Comparison of ENCODE assay signal across 11 cellular contexts in genomic region chr4:174763454-174764104, GRCh38.
DNase-seq lines count a peak whose midpoint lies in the region; ATAC-seq, FAIRE-seq and TF ChIP-seq lines count a peak whose summit lies in the region.
"Had no signal": no experiment of that assay in that cellular context is flagged by ENCODE, and none has a peak within 500 bp of the region (broad histone marks: within the 10 kb centered on the region; RNA-seq: fewer than 3 reads in every experiment).

No MANE protein-coding gene starts in this region.

- no peaks in the 10 kb centered on the region for H3K36me3 ChIP-seq in aorta (ENCODE audit: control insufficient read depth in 1 of 2, insufficient read depth in 2 of 2, low read length in 1 of 2)

- H3K4me1 ChIP-seq in aorta (ENCODE audit: control insufficient read depth in 1 of 2, insufficient read depth in 2 of 2, low read length in 2 of 2): no peaks in the 10 kb centered on the region

- intact Hi-C loops in aorta (cut with DNase I): loop anchor here (5.0 kb wide), 1 partner anchor 774 kb away; no protein-coding TSS in a partner anchor
- intact Hi-C loops in activated CD8-positive, alpha-beta T cell treated with anti-CD3 and anti-CD28 coated beads for 36 hours (cut with micrococcal nuclease): no loop called here

- peaks cover 1% of the 10 kb centered on the region for H3K9me3 ChIP-seq in aorta (ENCODE audit: control insufficient read depth, low read length)

- no peaks in the 10 kb centered on the region for H3K27me3 Mint-ChIP-seq in activated CD8-positive, alpha-beta T cell treated with anti-CD3 and anti-CD28 coated beads for 36 hours
- H3K27me3 Mint-ChIP-seq: activated naive CD8-positive, alpha-beta T cell treated with anti-CD3 and anti-CD28 coated beads, Interleukin-2, amount 10 ng/mL, durations not matched to agents 7 days and 5 days; CD4-positive, alpha-beta T cell had no signal

- peak; percentile 81 for ATAC-seq in GM18517 (IDR thresholded peaks at IDR 0.05; ENCODE audit: unreplicated experiment)
- peak; percentile 68 for ATAC-seq in GM21737 (IDR thresholded peaks at IDR 0.05; ENCODE audit: unreplicated experiment)
- peak; percentile 94 for ATAC-seq in HG03378 (IDR thresholded peaks at IDR 0.05; ENCODE audit: unreplicated experiment)
- no peak for ATAC-seq in aorta (ENCODE audit: low FRiP score)
- no peak for ATAC-seq in activated CD8-positive, alpha-beta T cell treated with anti-CD3 and anti-CD28 coated beads for 36 hours

- H3K4me3 Mint-ChIP-seq in activated CD8-positive, alpha-beta T cell treated with anti-CD3 and anti-CD28 coated beads for 36 hours: no peak overlapping the region
- H3K4me3 Mint-ChIP-seq: activated naive CD8-positive, alpha-beta T cell treated with anti-CD3 and anti-CD28 coated beads, Interleukin-2, amount 10 ng/mL, durations not matched to agents 7 days and 5 days; CD4-positive, alpha-beta T cell had no signal

- 71 to 80% methylated on average over 4 of the region's 4 CpGs for WGBS in aorta, 2 donors

- no peak overlapping the region for H3K27ac ChIP-seq in aorta (ENCODE audit: low read depth in 1 of 2, low read length in 2 of 2)

- H3K4me3 ChIP-seq in fibroblast of mammary gland (ENCODE audit: control insufficient read depth, low read depth, low read length): no peak overlapping the region
- no peak overlapping the region for H3K4me3 ChIP-seq in aorta (ENCODE audit: low read length in 2 of 2)

- no peak for FAIRE-seq in HTR-8/SVneo (lab: Jason Lieb, UNC)

- no peaks in the 10 kb centered on the region for H3K27me3 ChIP-seq in aorta (ENCODE audit: control insufficient read depth in 1 of 2, insufficient read depth in 2 of 2, low read length in 1 of 2)

- no peak overlapping the region for H3K27ac Mint-ChIP-seq in activated CD8-positive, alpha-beta T cell treated with anti-CD3 and anti-CD28 coated beads for 36 hours
- H3K27ac Mint-ChIP-seq: activated naive CD8-positive, alpha-beta T cell treated with anti-CD3 and anti-CD28 coated beads, Interleukin-2, amount 10 ng/mL, durations not matched to agents 7 days and 5 days; CD4-positive, alpha-beta T cell had no signal

- H3K4me1 Mint-ChIP-seq in activated CD8-positive, alpha-beta T cell treated with anti-CD3 and anti-CD28 coated beads for 36 hours (ENCODE audit: low read depth): no peaks in the 10 kb centered on the region
- H3K4me1 Mint-ChIP-seq: activated naive CD8-positive, alpha-beta T cell treated with anti-CD3 and anti-CD28 coated beads, Interleukin-2, amount 10 ng/mL, durations not matched to agents 7 days and 5 days had no signal

- POLR2A ChIA-PET in activated CD8-positive, alpha-beta T cell treated with anti-CD3 and anti-CD28 coated beads for 36 hours (lab: Charles Lee): no interaction called here

- no peak for TF ChIP-seq CTCF in fibroblast of mammary gland (conservative IDR thresholded peaks at IDR 0.05; ENCODE audit: control insufficient read depth, insufficient read depth, low read depth, low read length)
- no peak for TF ChIP-seq CTCF in activated CD8-positive, alpha-beta T cell treated with anti-CD3 and anti-CD28 coated beads for 36 hours (IDR thresholded peaks at IDR 0.05)

- H3K36me3 Mint-ChIP-seq in activated CD8-positive, alpha-beta T cell treated with anti-CD3 and anti-CD28 coated beads for 36 hours (ENCODE audit: low read depth): no peaks in the 10 kb centered on the region
- H3K36me3 Mint-ChIP-seq: activated naive CD8-positive, alpha-beta T cell treated with anti-CD3 and anti-CD28 coated beads, Interleukin-2, amount 10 ng/mL, durations not matched to agents 7 days and 5 days had no signal

- CTCF ChIA-PET in activated CD8-positive, alpha-beta T cell treated with anti-CD3 and anti-CD28 coated beads for 36 hours (lab: Charles Lee): no interaction called here

- DNase-seq in fibroblast of mammary gland (ENCODE audit: low read depth): peak; percentile 7
- no peak for DNase-seq in NK-92 (lab: John Stamatoyannopoulos, UW; ENCODE audit: unreplicated experiment)
- DNase-seq in aorta: no peak
- DNase-seq in activated CD8-positive, alpha-beta T cell treated with anti-CD3 and anti-CD28 coated beads for 36 hours: no peak
- no peak for DNase-seq in HTR-8/SVneo (ENCODE audit: insufficient read length, low spot score)
- DNase-seq: activated naive CD8-positive, alpha-beta T cell treated with anti-CD3 and anti-CD28 coated beads, Interleukin-2, amount 10 ng/mL, durations not matched to agents 7 days and 5 days; CD4-positive, alpha-beta T cell; stimulated activated CD4-positive, alpha-beta T cell treated with anti-CD3 and anti-CD28 coated beads, Interleukin-4, amount 100 ng/mL, for 4 hours had no signal

- H3K9me3 Mint-ChIP-seq in activated CD8-positive, alpha-beta T cell treated with anti-CD3 and anti-CD28 coated beads for 36 hours: no peaks in the 10 kb centered on the region
- H3K9me3 Mint-ChIP-seq: activated naive CD8-positive, alpha-beta T cell treated with anti-CD3 and anti-CD28 coated beads, Interleukin-2, amount 10 ng/mL, durations not matched to agents 7 days and 5 days; CD4-positive, alpha-beta T cell had no signal

Comparison
In these comparisons a context has a peak if more than half of its experiments do, and no peak if none do; other contexts are left out.
1. ATAC-seq: peak in GM18517 (single experiment), GM21737 (single experiment) and HG03378 (single experiment); none in aorta (single experiment) and activated CD8-positive, alpha-beta T cell treated with anti-CD3 and anti-CD28 coated beads for 36 hours (single experiment).